ENCODE assay signal across 1 cellular context in the genomic region with DNA sequence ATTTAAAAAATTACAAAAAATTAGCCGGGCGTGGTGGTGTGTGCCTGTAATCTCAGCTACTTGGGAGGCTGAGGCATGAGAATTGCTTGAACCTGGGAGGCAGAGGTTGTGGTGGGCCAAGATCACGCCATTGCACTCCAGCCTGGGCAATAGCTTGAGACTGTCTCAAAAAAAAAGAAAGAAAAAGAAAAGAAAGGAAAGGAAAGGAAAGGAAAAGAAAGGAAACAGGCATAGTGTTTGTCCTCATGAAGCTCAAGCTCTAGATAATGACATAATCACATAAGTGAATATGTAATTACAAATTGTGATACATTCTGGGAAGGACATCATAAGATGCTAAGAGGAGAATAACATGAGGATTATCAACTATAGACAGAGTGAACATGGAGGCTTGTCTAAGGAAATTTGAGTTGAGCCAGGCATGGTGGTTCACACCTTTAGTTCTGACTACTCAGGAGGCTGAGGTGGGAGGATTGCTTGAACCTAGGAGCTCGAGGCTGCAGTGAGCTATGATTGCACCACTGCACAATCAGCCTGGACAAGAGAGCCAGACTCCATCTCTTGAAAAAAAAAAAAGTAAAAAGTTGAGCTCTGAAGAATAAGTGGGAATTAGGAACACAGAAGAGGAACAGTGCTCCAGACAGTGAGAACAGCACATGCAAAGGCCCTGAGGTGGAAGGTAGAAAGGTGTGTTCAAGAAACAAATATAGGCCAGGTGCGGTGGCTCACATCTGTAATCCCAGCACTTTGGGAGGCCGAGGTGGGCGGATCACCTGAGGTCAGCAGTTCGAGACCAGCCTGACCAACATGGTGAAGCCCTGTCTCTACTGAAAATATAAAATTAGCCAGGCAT. TPM values are rescaled to one million over a fixed set of nuclear protein-coding genes. Genes with fewer than 3 reads are reported as not detected.
"Had no signal": no experiment of that assay in that cellular context is flagged by ENCODE, and none has a peak within 500 bp of the region (broad histone marks: within the 10 kb centered on the region; RNA-seq: fewer than 3 reads in every experiment).

No MANE protein-coding gene starts in this region.

RNA-seq across cellular contexts. Expression of gene SPTBN4, which starts 34.1 kb away (rescaled TPM):
- total RNA-seq: lung microvascular endothelial cell had no signal
